ENCODE assay signal across 17 cellular contexts in the genomic region with DNA sequence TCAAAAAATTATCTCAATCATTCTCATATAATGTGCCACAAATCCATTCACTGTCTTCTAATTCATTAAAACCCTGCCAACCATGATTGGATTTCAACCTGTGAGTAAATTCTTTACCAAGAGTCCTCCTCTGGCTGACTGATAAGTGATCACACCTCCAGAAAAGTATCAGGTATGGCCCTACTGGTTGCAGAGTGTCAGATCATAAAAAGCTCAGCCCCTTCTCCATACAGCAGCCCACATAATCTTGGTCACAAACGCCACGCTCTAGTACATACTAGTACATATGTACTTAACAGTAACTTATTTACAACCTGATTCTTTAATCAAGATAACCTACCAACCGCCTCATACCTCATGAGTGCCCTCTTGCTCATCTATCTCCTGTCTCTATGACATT.
"Had no signal": no experiment of that assay in that cellular context is flagged by ENCODE, and none has a peak within 500 bp of the region (broad histone marks: within the 10 kb centered on the region; RNA-seq: fewer than 3 reads in every experiment).

No MANE protein-coding gene starts in this region.

- DNase-seq: activated gamma-delta T cell; activated naive CD8-positive, alpha-beta T cell treated with anti-CD3 and anti-CD28 coated beads, Interleukin-2, amount 50 U/mL, for 24 hours; anterior cingulate cortex; gastrocnemius medialis; heart left ventricle; left lung; mammary epithelial cell; occipital lobe; posterior cingulate gyrus; stimulated activated CD4-positive, alpha-beta T cell treated with anti-CD3 and anti-CD28 coated beads, Interleukin-12 subunit alpha, Interleukin-12 subunit beta, amount 100 ng/mL, for 4 hours; stimulated activated CD4-positive, alpha-beta T cell treated with anti-CD3 and anti-CD28 coated beads, Interleukin-1b, Interleukin-23, amount 100 ng/mL, for 48 hours; stimulated activated CD8-positive, alpha-beta memory T cell treated with anti-CD3 and anti-CD28 coated beads, Interleukin-4, amount 100 ng/mL, for 48 hours; stimulated activated naive CD4-positive, alpha-beta T cell treated with Interleukin-2 at 50 U/mL for 16 hours; transverse colon had no signal

- H3K9me3 Mint-ChIP-seq: activated naive CD8-positive, alpha-beta T cell treated with anti-CD3 and anti-CD28 coated beads, Interleukin-2, amount 50 U/mL, for 24 hours; T-helper 1 cell treated with Interleukin-12 subunit alpha and Interleukin-12 subunit beta and Interleukin-4 antibody, amounts not matched to agents 30 μg/mL and 1 μg/mL, for 36 hours had no signal

- ATAC-seq: activated CD4-positive, CD25-positive, alpha-beta regulatory T cell treated with anti-CD3 and anti-CD28 coated beads, Interleukin-2, amount 50 U/mL, for 24 hours; activated naive CD8-positive, alpha-beta T cell treated with anti-CD3 and anti-CD28 coated beads, Interleukin-2, amount 50 U/mL, for 24 hours; esophagus mucosa; gastrocnemius medialis; heart left ventricle; left lung had no signal

- H3K9me3 ChIP-seq: gastrocnemius medialis, heart left ventricle, left lung, transverse colon had no signal

- H3K4me3 Mint-ChIP-seq: activated naive CD8-positive, alpha-beta T cell treated with anti-CD3 and anti-CD28 coated beads, Interleukin-2, amount 50 U/mL, for 24 hours; T-helper 1 cell treated with Interleukin-12 subunit alpha and Interleukin-12 subunit beta and Interleukin-4 antibody, amounts not matched to agents 30 μg/mL and 1 μg/mL, for 36 hours had no signal

- H3K27me3 ChIP-seq: gastrocnemius medialis, heart left ventricle, left lung, transverse colon had no signal

- H3K27me3 Mint-ChIP-seq: activated naive CD8-positive, alpha-beta T cell treated with anti-CD3 and anti-CD28 coated beads, Interleukin-2, amount 50 U/mL, for 24 hours had no signal

- H3K4me3 ChIP-seq: gastrocnemius medialis, heart left ventricle, left lung, transverse colon had no signal

- H3K4me1 ChIP-seq: left lung had no signal

- H3K36me3 ChIP-seq: gastrocnemius medialis had no signal

- H3K27ac Mint-ChIP-seq: activated naive CD8-positive, alpha-beta T cell treated with anti-CD3 and anti-CD28 coated beads, Interleukin-2, amount 50 U/mL, for 24 hours; T-helper 1 cell treated with Interleukin-12 subunit alpha and Interleukin-12 subunit beta and Interleukin-4 antibody, amounts not matched to agents 30 μg/mL and 1 μg/mL, for 36 hours had no signal
